Comparison of ENCODE assay signal across 8 cellular contexts in the genomic region with DNA sequence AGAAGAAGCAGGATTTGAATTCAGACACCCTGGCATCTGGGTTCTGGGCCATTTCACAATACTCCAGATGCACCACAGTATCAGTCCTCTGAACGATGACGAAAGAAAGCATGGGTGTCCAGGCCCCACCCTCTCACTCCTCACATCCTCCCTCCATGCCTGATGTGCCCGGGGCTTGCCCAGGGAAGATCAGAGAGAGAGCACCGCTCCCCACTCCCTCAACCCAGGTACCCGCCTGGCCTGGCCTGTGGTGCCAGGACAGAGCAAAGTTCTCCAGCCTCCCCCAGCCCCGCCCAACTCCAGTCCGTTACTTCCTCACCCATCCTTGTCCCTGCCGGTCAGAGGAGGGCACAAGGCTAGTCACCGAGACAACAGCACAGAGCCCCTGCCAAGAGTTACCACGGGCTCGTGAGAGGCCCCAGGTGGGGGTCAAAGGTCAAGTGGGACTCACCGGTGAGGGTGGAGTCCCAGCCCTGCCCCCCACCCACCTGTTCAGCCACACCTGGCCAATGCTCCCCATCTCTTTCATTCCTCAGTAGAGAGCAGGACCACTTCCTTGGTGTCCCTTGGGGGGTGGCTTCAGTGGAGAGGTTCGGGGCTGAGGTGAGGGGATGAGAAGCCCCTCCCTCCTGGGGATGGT. TPM values are rescaled to one million over a fixed set of nuclear protein-coding genes. Genes with fewer than 3 reads are reported as not detected.
DNase-seq lines count a peak whose midpoint lies in the region; ATAC-seq and TF ChIP-seq lines count a peak whose summit lies in the region.

No MANE protein-coding gene starts in this region.

- H3K79me2 ChIP-seq in H9 (ENCODE audit: insufficient read depth, low read length), result peaks cover 10% of the 10 kb centered on the region; the same call in 1 of the 2 replicates

- no peaks in the 10 kb centered on the region for H3K27me3 ChIP-seq in H9 (ENCODE audit: insufficient read depth, low read length)
- H3K27me3 ChIP-seq in WERI-Rb-1 (ENCODE audit: insufficient read depth, low read depth, severe bottlenecking), result no peaks in the 10 kb centered on the region
- no peaks in the 10 kb centered on the region for H3K27me3 ChIP-seq in endodermal cell (ENCODE audit: control insufficient read depth, insufficient read depth, low read length, poor library complexity, severe bottlenecking)

- peak; percentile 70 for DNase-seq in A172 (ENCODE audit: low spot score)
- DNase-seq in H9, result no peak
- no peak for DNase-seq in WERI-Rb-1
- DNase-seq in endodermal cell, result peak; percentile 79
- peak; percentile 52 for DNase-seq in myocyte (ENCODE audit: low read depth)
- no peak for DNase-seq in NCI-H1694 treated with DMSO at 0.1 percent for 48 hours (lab: John Stamatoyannopoulos, UW)

- H3K27ac Mint-ChIP-seq in H9 (peak overlapping the region; percentile 98 to 99 (median 98)), endodermal cell (peak overlapping the region; percentile 99)

- H3K4me1 Mint-ChIP-seq in H9 (peaks cover 79 to 91% of the 10 kb centered on the region in 2 experiments), endodermal cell (peaks cover 80% of the 10 kb centered on the region)

- no peaks in the 10 kb centered on the region; a peak in 1 of 5 replicates for H3K9me3 Mint-ChIP-seq in H9
- H3K9me3 Mint-ChIP-seq in endodermal cell, result no peaks in the 10 kb centered on the region

- H3K4me3 ChIP-seq in WERI-Rb-1 (ENCODE audit: low read depth, low read length) (no peak overlapping the region), endodermal cell (ENCODE audit: low read length) (peak overlapping the region; percentile 77)

- no peak overlapping the region for H2BK5ac ChIP-seq in H9 (ENCODE audit: insufficient read length, low read length)

- TF ChIP-seq CTCF in H9 (conservative IDR thresholded peaks at IDR 0.05) (no peak), WERI-Rb-1 (IDR thresholded peaks at IDR 0.05; ENCODE audit: low read depth, low read length) (no peak), endodermal cell (conservative IDR thresholded peaks at IDR 0.05) (no peak)

- H3K4ac ChIP-seq in H9 (ENCODE audit: low read depth, low read length), result peak overlapping the region; percentile 42; the same call in 1 of the 2 replicates

- no peak overlapping the region for H4K5ac ChIP-seq in H9 (ENCODE audit: insufficient read length, low read depth, low read length)

- peak overlapping the region; percentile 73 for H3K18ac ChIP-seq in H9 (ENCODE audit: insufficient read length, low read depth, low read length)

- H3K4me2 ChIP-seq in H9 (ENCODE audit: insufficient read depth, insufficient read length, low read length), result peak overlapping the region; percentile 29

- H3K14ac ChIP-seq in H9 (ENCODE audit: insufficient read depth, low read length), result peak overlapping the region; percentile 51

- no peak overlapping the region for H3T11ph ChIP-seq in H9 (ENCODE audit: low read length)

- H3K23me2 ChIP-seq in H9 (ENCODE audit: insufficient read length, low read depth, low read length, poor library complexity, severe bottlenecking), result peaks cover 13% of the 10 kb centered on the region

- 0 out of 2 replicates have a peak overlapping the region, but pooled peaks have one; percentile 16 for H2BK15ac ChIP-seq in H9 (ENCODE audit: low read depth, low read length)

- no peaks in the 10 kb centered on the region for H3K9me3 ChIP-seq in H9 (ENCODE audit: control insufficient read depth, low read depth, low read length)
- no peaks in the 10 kb centered on the region for H3K9me3 ChIP-seq in WERI-Rb-1 (ENCODE audit: severe bottlenecking)
- no peaks in the 10 kb centered on the region for H3K9me3 ChIP-seq in endodermal cell (ENCODE audit: control insufficient read depth, low read length)

- WGBS in H9 (ENCODE audit: extremely low coverage, insufficient read length, low lambda C conversion rate), result no CpG with 5 or more reads among the region's 13 CpGs
- 20 to 27% methylated on average over 3 to 13 of the region's 13 CpGs for WGBS in endodermal cell (ENCODE audit: insufficient coverage in 1 of 2, insufficient read length in 1 of 2), 2 experiments

- H4K8ac ChIP-seq in H9 (replicated peaks; ENCODE audit: insufficient read length, low read depth, low read length), result no peak overlapping the region

- H3K23ac ChIP-seq in H9 (ENCODE audit: insufficient read length, low read depth, low read length), result no peak overlapping the region

- no peak overlapping the region for H2BK12ac ChIP-seq in H9 (ENCODE audit: insufficient read length, low read depth, low read length)

- no peaks in the 10 kb centered on the region for H4K20me1 ChIP-seq in H9 (ENCODE audit: control insufficient read depth, insufficient read depth, insufficient read length)

- peaks cover 5% of the 10 kb centered on the region for H3K79me1 ChIP-seq in H9 (ENCODE audit: insufficient read depth, low read depth, low read length, poor library complexity, severe bottlenecking)

- peaks cover 33% of the 10 kb centered on the region for H3K4me1 ChIP-seq in H9 (ENCODE audit: insufficient read depth, low read length)
- peaks cover 60% of the 10 kb centered on the region for H3K4me1 ChIP-seq in endodermal cell (ENCODE audit: control insufficient read depth, insufficient read depth, low read length)

- ATAC-seq in HG02973 (IDR thresholded peaks at IDR 0.05; ENCODE audit: unreplicated experiment), result no peak
- ATAC-seq in GM21526 (IDR thresholded peaks at IDR 0.05; ENCODE audit: low FRiP score, unreplicated experiment), result no peak

- peak overlapping the region; percentile 65 for H4K91ac ChIP-seq in H9 (ENCODE audit: insufficient read length, low read depth, low read length)

- peaks cover 0 to 12% (median 6%) of the 10 kb centered on the region in 3 experiments; a peak in 4 of 7 replicates for H3K36me3 Mint-ChIP-seq in H9 (ENCODE audit: insufficient read depth in 1 of 3, low read depth in 3 of 3)
- peaks cover 3% of the 10 kb centered on the region for H3K36me3 Mint-ChIP-seq in endodermal cell (ENCODE audit: low read depth)

- H3K36me3 ChIP-seq in WERI-Rb-1 (no peaks in the 10 kb centered on the region), endodermal cell (ENCODE audit: control insufficient read depth, insufficient read depth, low read length) (peaks cover 9% of the 10 kb centered on the region)

- H3K4me3 Mint-ChIP-seq in H9 (peak overlapping the region; percentile 61 to 74), endodermal cell (peak overlapping the region; percentile 53)

- no peaks in the 10 kb centered on the region for H3K27me3 Mint-ChIP-seq in H9 (ENCODE audit: low read depth)
- H3K27me3 Mint-ChIP-seq in endodermal cell (ENCODE audit: insufficient read depth), result no peaks in the 10 kb centered on the region

- H3K9ac ChIP-seq in H9 (ENCODE audit: extremely low read depth, insufficient read length, low read length) (no peak overlapping the region), endodermal cell (ENCODE audit: extremely low read depth, low read length, poor library complexity, severe bottlenecking) (peak overlapping the region; percentile 66)

- H2AK5ac ChIP-seq in H9 (ENCODE audit: insufficient read length, low read length), result no peak overlapping the region

- H3K27ac ChIP-seq in H9 (ENCODE audit: insufficient read length, low read depth, low read length), result no peak overlapping the region
- H3K27ac ChIP-seq in WERI-Rb-1, result peak overlapping the region; percentile 70; the same call in 1 of the 2 replicates
- peak overlapping the region; percentile 80 for H3K27ac ChIP-seq in endodermal cell (ENCODE audit: low read depth, low read length)

- no peak overlapping the region for H2AFZ ChIP-seq in H9 (ENCODE audit: low read length)

- no peak overlapping the region for H2BK120ac ChIP-seq in H9 (ENCODE audit: low read depth, low read length, poor library complexity, severe bottlenecking)

- no peak overlapping the region for H2BK20ac ChIP-seq in H9 (ENCODE audit: low read depth, low read length, poor library complexity, severe bottlenecking)

- no peak overlapping the region for H3K56ac ChIP-seq in H9 (ENCODE audit: insufficient read length, low read depth, low read length)

RNA-seq across cellular contexts. Expression of a gene that starts 8.1 kb away (rescaled TPM):
- 7.2 and 17.2 TPM in 2 replicates for total RNA-seq in A172 (2014; rRNA removed; shearing (Covaris generic))
- 74.9 and 78.4 TPM in 2 replicates for total RNA-seq in H9 (2021)
- total RNA-seq in endodermal cell, result 10 to 100 TPM; 73.9 to 77.3 TPM
- polyA plus RNA-seq in endodermal cell (2013, experiment 1 of 2), result 24.3 TPM
- 23.6 TPM for polyA plus RNA-seq in endodermal cell (2013, experiment 2 of 2)
- 15.2 and 22.1 TPM in 2 replicates for total RNA-seq in myocyte
- polyA plus RNA-seq in myocyte (2012), result 36.4 TPM

RNA-seq across cellular contexts. Expression of a gene that starts 33.9 kb away (rescaled TPM):
- total RNA-seq in A172 (2014; rRNA removed; shearing (Covaris generic)), result 0.02 TPM in 1 of 2 replicates, not detected in the other
- total RNA-seq in H9 (2021) (0.07 and 0.11 TPM in 2 replicates), endodermal cell (under 1 TPM in 1 of 2 donors, not detected in 1; 0.07 TPM), myocyte (not detected in 2 replicates)
- polyA plus RNA-seq in endodermal cell (2013, experiment 1 of 2), result not detected
- polyA plus RNA-seq in endodermal cell (2013, experiment 2 of 2), result not detected
- not detected for polyA plus RNA-seq in myocyte (2012)

RNA-seq across cellular contexts. Expression of a gene that starts 38.5 kb away (rescaled TPM):
- total RNA-seq in A172 (2014; rRNA removed; shearing (Covaris generic)), result not detected in 2 replicates
- total RNA-seq in H9 (2021), result 0.24 and 0.33 TPM in 2 replicates
- under 1 TPM in 1 of 2 donors, not detected in 1; 0.38 TPM for total RNA-seq in endodermal cell
- 0.36 TPM for polyA plus RNA-seq in endodermal cell (2013, experiment 1 of 2)
- 0.54 TPM for polyA plus RNA-seq in endodermal cell (2013, experiment 2 of 2)
- not detected in 2 replicates for total RNA-seq in myocyte
- polyA plus RNA-seq in myocyte (2012), result 0.82 TPM

RNA-seq across cellular contexts. Expression of a gene that starts 54.0 kb away (rescaled TPM):
- not detected in 2 replicates for total RNA-seq in A172 (2014; rRNA removed; shearing (Covaris generic))
- total RNA-seq in H9 (2021) (not detected in 2 replicates), endodermal cell (not detected), myocyte (not detected in 2 replicates)
- not detected for polyA plus RNA-seq in endodermal cell (2013, experiment 1 of 2)
- polyA plus RNA-seq in endodermal cell (2013, experiment 2 of 2), result not detected
- polyA plus RNA-seq in myocyte (2012), result not detected

Comparison
In these comparisons a context has a peak if more than half of its experiments do, and no peak if none do; other contexts are left out.
1. DNase-seq: peak in A172 (single experiment), endodermal cell (single experiment) and myocyte (single experiment); none in H9 (single experiment), WERI-Rb-1 (single experiment) and NCI-H1694 treated with DMSO at 0.1 percent for 48 hours (single experiment).